Comparison of ENCODE assay signal across 8 cellular contexts in the genomic region with DNA sequence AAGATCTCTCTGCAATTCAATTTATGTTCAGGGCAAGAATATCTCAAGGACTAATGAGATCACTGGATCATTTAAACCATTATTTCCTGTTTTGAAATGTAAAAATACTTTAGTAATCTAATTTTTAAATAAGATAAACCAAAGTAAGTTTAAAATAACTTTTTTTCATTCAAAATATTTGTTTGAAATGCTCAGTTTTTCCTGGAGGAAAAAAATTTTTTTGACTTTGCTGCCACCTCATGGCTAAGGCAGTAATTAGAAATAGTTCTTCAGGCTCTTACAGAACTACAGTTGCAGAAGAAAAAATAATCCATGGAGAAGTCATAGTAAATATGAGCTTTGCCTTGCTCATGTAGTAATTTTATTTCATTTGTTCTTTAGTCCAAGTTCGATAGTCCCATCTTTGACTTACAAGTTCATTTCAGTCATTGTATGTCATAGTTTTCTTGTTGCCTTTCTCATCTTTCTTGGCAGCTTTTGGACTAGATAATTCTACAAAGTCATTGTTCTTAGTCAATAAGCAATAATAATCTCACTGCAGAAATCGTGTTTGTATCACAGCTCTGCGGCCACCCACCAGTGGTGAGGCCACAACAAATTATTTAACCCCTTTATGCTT.
A peak's percentile ranks its signal among the peaks of the same experiment; 100 is the strongest.
DNase-seq lines count a peak whose midpoint lies in the region; ATAC-seq, FAIRE-seq and TF ChIP-seq lines count a peak whose summit lies in the region.

No MANE protein-coding gene starts in this region.

- no peaks in the 10 kb centered on the region for H3K9me3 Mint-ChIP-seq in natural killer cell

- peak; percentile 98 for FAIRE-seq in A204.1 (lab: Jason Lieb, UNC)
- FAIRE-seq in G401.6 (lab: Jason Lieb, UNC) = peak; percentile 93

- DNase-seq in NCI-H2227 (lab: John Stamatoyannopoulos, UW; ENCODE audit: unreplicated experiment) (peak; percentile 40), cerebellar cortex (ENCODE audit: low spot score) (peak; percentile 30), natural killer cell (no peak), ecto neural progenitor cell (ENCODE audit: low spot score) (no peak)

- intact Hi-C loops in natural killer cell (cut with micrococcal nuclease) = loop anchor here (1.0 to 5.0 kb wide), 3 partner anchors 178 to 724 kb away; no protein-coding TSS in a partner anchor

- peaks cover 0 to 4% of the 10 kb centered on the region in 2 donors for H3K4me1 Mint-ChIP-seq in natural killer cell

- peak; percentile 71 for TF ChIP-seq CTCF in natural killer cell (IDR thresholded peaks at IDR 0.05)

- no peaks in the 10 kb centered on the region for H3K36me3 Mint-ChIP-seq in natural killer cell

- ATAC-seq in natural killer cell = no peak
- ATAC-seq in GM18502 (IDR thresholded peaks at IDR 0.05; ENCODE audit: poor library complexity, unreplicated experiment) = no peak
- no peak for ATAC-seq in HG03469 (IDR thresholded peaks at IDR 0.05; ENCODE audit: unreplicated experiment)

- no peak overlapping the region for H3K4me3 Mint-ChIP-seq in natural killer cell

- H3K27ac Mint-ChIP-seq in natural killer cell = no peak overlapping the region

- no peaks in the 10 kb centered on the region for H3K27me3 Mint-ChIP-seq in natural killer cell (ENCODE audit: low read depth in 2 of 2)

Comparison
In these comparisons a context has a peak if more than half of its experiments do, and no peak if none do; other contexts are left out.
1. DNase-seq: peak in NCI-H2227 (single experiment) and cerebellar cortex (single experiment); none in natural killer cell (single experiment) and ecto neural progenitor cell (single experiment).